ENCODE assay signal across 8 cellular contexts in the genomic region with DNA sequence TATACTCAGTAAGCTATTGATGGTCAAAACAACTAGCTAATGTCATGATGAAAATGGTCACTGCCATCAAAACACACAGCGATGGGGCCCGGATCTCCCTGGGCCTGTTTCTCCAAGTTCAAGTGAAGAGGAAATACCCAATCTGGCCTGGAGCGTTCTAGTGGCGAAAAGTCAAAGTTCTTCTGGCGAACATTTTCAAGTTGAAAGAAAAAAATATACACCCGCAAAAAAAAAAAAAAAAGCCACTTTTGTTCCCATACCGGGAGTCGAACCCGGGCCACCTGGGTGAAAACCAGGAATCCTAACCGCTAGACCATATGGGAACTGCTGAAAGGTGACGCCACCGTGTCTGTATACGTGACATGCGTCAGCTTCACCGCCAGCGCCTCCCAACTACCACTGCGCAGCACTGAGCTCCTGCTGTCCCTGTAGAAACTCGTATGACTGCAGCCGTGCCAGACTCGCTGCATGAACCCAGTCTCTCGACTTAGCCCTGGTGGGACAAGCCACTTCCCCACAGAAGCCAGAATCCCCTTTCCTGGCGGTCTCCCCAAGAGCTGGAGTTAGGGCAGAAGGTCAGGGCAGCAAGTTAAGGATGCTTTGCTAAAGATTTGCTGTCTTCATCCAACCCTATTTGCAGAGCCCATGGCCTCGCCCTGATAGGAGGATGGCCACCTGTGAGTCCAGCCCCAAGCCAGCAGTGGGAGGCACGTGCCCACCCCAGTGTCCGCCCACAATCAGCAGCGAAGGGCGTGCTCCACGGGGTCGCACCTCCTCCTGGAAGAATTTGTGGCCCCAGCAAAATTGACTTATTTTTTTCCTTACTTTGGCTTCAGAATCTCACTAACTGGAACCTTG. TPM values are rescaled to one million over a fixed set of nuclear protein-coding genes. Genes with fewer than 3 reads are reported as not detected.
A peak's percentile ranks its signal among the peaks of the same experiment; 100 is the strongest.
DNase-seq lines count a peak whose midpoint lies in the region; ATAC-seq and TF ChIP-seq lines count a peak whose summit lies in the region.

No MANE protein-coding gene starts in this region.

- H3K27me3 ChIP-seq in BLaER1 (no peaks in the 10 kb centered on the region), ovary (no peaks in the 10 kb centered on the region)

- no peak for TF ChIP-seq POLR2A in ovary (IDR thresholded peaks at IDR 0.05)

- peak; percentile 90 for DNase-seq in RKO (ENCODE audit: low spot score)
- peak; percentile 54 for DNase-seq in activated naive CD8-positive, alpha-beta T cell treated with anti-CD3 and anti-CD28 coated beads, Interleukin-2, amount 50 U/mL, for 24 hours
- DNase-seq in Right ventricle myocardium superior, result peak; percentile 76
- peak; percentile 56 to 80 (median 70) for DNase-seq in ovary
- no peak for DNase-seq in GDM1 (lab: John Stamatoyannopoulos, UW)

- peak overlapping the region; percentile 64 for H3K27ac Mint-ChIP-seq in activated naive CD8-positive, alpha-beta T cell treated with anti-CD3 and anti-CD28 coated beads, Interleukin-2, amount 50 U/mL, for 24 hours

- TF ChIP-seq EP300 in ovary (IDR thresholded peaks at IDR 0.05), result no peak

- H3K4me3 ChIP-seq in BLaER1 (no peak overlapping the region), ovary (no peak overlapping the region)

- H3K36me3 ChIP-seq in BLaER1 (peaks cover 33% of the 10 kb centered on the region), ovary (no peaks in the 10 kb centered on the region)

- no peaks in the 10 kb centered on the region for H3K9me3 Mint-ChIP-seq in activated naive CD8-positive, alpha-beta T cell treated with anti-CD3 and anti-CD28 coated beads, Interleukin-2, amount 50 U/mL, for 24 hours

- peak overlapping the region; percentile 46 for H3K4me3 Mint-ChIP-seq in activated naive CD8-positive, alpha-beta T cell treated with anti-CD3 and anti-CD28 coated beads, Interleukin-2, amount 50 U/mL, for 24 hours

- no peak overlapping the region for H3K9ac ChIP-seq in BLaER1

- H3K27me3 Mint-ChIP-seq in activated naive CD8-positive, alpha-beta T cell treated with anti-CD3 and anti-CD28 coated beads, Interleukin-2, amount 50 U/mL, for 24 hours, result peaks cover 5% of the 10 kb centered on the region

- H3K4me1 Mint-ChIP-seq in activated naive CD8-positive, alpha-beta T cell treated with anti-CD3 and anti-CD28 coated beads, Interleukin-2, amount 50 U/mL, for 24 hours, result peaks cover 23% of the 10 kb centered on the region

- intact Hi-C loops in Right ventricle myocardium superior (cut with DNase I) (loop anchor here (10.0 kb wide), 1 partner anchor 152 kb away; the partner anchor contains the start of genes MZT2B and SMPD4), ovary (cut with DNase I) (loop anchor here in 3 of 4 donors (5.0 to 10.0 kb wide), 3 partner anchors 152 to 460 kb away; partner anchors contain the start of genes MZT2B (in 1 of the 3) and SMPD4 (in 1 of the 3))

- H3K4me1 ChIP-seq in BLaER1 (peaks cover 20% of the 10 kb centered on the region), ovary (ENCODE audit: insufficient read depth) (no peaks in the 10 kb centered on the region)

- H3K4me2 ChIP-seq in BLaER1, result peak overlapping the region; percentile 45

- no peaks in the 10 kb centered on the region for H4K20me1 ChIP-seq in BLaER1

- H3K9me3 ChIP-seq in BLaER1 (peaks cover 12% of the 10 kb centered on the region), ovary (no peaks in the 10 kb centered on the region)

- H3K27ac ChIP-seq in BLaER1, result no peak overlapping the region
- H3K27ac ChIP-seq in ovary, result no peak overlapping the region

- ATAC-seq in HG02885 (IDR thresholded peaks at IDR 0.05; ENCODE audit: poor library complexity, unreplicated experiment), result peak; percentile 43
- ATAC-seq in activated naive CD8-positive, alpha-beta T cell treated with anti-CD3 and anti-CD28 coated beads, Interleukin-2, amount 50 U/mL, for 24 hours, result no peak
- peak; percentile 79 for ATAC-seq in Right ventricle myocardium superior (ENCODE audit: poor library complexity)
- no peak for ATAC-seq in GM21390 (IDR thresholded peaks at IDR 0.05; ENCODE audit: unreplicated experiment)

- WGBS in ovary, 3 donors, result 19 to 26% (median 19%) methylated on average over 28 to 29 of the region's 29 CpGs

- peaks cover 12% of the 10 kb centered on the region for H3K36me3 Mint-ChIP-seq in activated naive CD8-positive, alpha-beta T cell treated with anti-CD3 and anti-CD28 coated beads, Interleukin-2, amount 50 U/mL, for 24 hours (ENCODE audit: low read depth)

- no peak for TF ChIP-seq CTCF in ovary (IDR thresholded peaks at IDR 0.05)

RNA-seq across cellular contexts. Expression of gene IMP4, which starts 5.6 kb away (rescaled TPM):
- total RNA-seq in Right ventricle myocardium superior (60.2 TPM), ovary (10 to 100 TPM; 40.8 to 74.0 (median 54.4) TPM)
- 10 to 100 TPM; 24.8 to 51.4 TPM for polyA plus RNA-seq in ovary

RNA-seq across cellular contexts. Expression of gene PTPN18, which starts 18.8 kb away (rescaled TPM):
- total RNA-seq in Right ventricle myocardium superior (15.7 TPM), ovary (10 to 100 TPM; 22.2 to 47.2 (median 30.8) TPM)
- 10 to 100 TPM; 29.0 to 62.6 TPM for polyA plus RNA-seq in ovary

Comparison
In these comparisons a context has a peak if more than half of its experiments do, and no peak if none do; other contexts are left out.
1. ATAC-seq: peak in HG02885 (single experiment) and Right ventricle myocardium superior (single experiment); none in activated naive CD8-positive, alpha-beta T cell treated with anti-CD3 and anti-CD28 coated beads, Interleukin-2, amount 50 U/mL, for 24 hours (single experiment) and GM21390 (single experiment).